In the genomic region with DNA sequence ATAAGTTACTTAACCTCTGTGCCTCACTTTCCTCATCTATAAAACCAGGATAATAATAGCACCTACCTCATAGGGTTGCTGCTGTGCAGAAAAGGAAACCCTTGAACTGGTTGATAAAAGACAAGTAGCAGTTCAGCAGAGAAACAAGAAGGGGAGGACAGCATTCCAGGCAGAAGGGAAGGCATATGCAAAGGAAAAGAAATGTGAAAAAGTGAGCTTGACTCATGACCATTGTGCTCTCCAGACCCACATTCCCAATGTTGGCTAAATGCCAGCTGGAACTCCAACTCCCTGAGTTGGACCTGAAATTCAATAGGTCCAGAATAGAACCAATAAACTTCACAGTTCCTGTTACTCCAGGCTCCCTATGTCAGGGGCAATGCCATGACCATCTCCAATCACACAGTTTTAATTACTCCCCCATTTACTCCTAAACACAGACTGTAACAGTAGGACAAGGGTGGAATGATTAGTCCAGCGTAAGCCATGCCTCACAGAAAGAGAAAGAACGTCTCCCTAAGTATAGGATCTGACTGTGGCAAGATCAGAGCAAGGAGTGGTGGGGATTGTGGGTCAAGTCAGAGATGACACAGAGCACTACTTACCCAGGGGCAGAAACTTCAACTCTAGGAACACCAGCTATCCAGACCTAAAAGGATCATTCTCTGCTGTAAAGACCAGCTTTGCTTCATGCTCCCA, we compare ENCODE assay signal across 17 cellular contexts. TPM values are rescaled to one million over a fixed set of nuclear protein-coding genes. Genes with fewer than 3 reads are reported as not detected.
DNase-seq lines count a peak whose midpoint lies in the region; ATAC-seq and TF ChIP-seq lines count a peak whose summit lies in the region.
"Had no signal": no experiment of that assay in that cellular context is flagged by ENCODE, and none has a peak within 500 bp of the region (broad histone marks: within the 10 kb centered on the region; RNA-seq: fewer than 3 reads in every experiment).

No MANE protein-coding gene starts in this region.

- peaks cover 12% of the 10 kb centered on the region for H3K9me1 ChIP-seq in IMR-90 (ENCODE audit: insufficient read depth, low read length)

- CTCF ChIA-PET in IMR-90 (lab: Yijun Ruan, JAX) = interaction anchor here (0.5 kb wide), 1 partner anchor 51 kb away, joined by 4 read pairs; no protein-coding TSS in a partner anchor

- intact Hi-C loops in IMR-90 (cut with micrococcal nuclease) = no loop called here

- POLR2A ChIA-PET in IMR-90 (lab: Charles Lee; ENCODE audit: unreplicated experiment) = no interaction called here

- no peaks in the 10 kb centered on the region for H3K27me3 ChIP-seq in IMR-90 (ENCODE audit: control insufficient read depth, insufficient read depth, low read length)
- H3K27me3 ChIP-seq: spleen, uterus had no signal

- no peak overlapping the region for H4K5ac ChIP-seq in IMR-90 (ENCODE audit: low read depth, low read length)

- peaks cover 3% of the 10 kb centered on the region; the same call in 1 of the 2 replicates for H3K4me1 ChIP-seq in IMR-90 (ENCODE audit: control insufficient read depth, insufficient read depth, low read length)
- H3K4me1 ChIP-seq: uterus had no signal

- TF ChIP-seq CTCF in IMR-90 (conservative IDR thresholded peaks at IDR 0.05; ENCODE audit: low read depth, low read length) = no peak

- DNase-seq in AG08396 (ENCODE audit: low spot score) (peak; percentile 27), IMR-90 (peak; percentile 72), dermis blood vessel endothelial cell (peak; percentile 83), kidney glomerular epithelial cell (lab: John Stamatoyannopoulos, UW) (peak; percentile 20), CD1c-positive myeloid dendritic cell (ENCODE audit: extremely low spot score) (no peak)
- DNase-seq in effector CD4-positive, alpha-beta T cell = no peak
- no peak for DNase-seq in activated T-cell treated with anti-CD3 and anti-CD28 coated beads, Interleukin-2, amount 50 U/mL, for 48 hours
- no peak for DNase-seq in stimulated activated effector memory CD8-positive, alpha-beta T cell treated with anti-CD3 and anti-CD28 coated beads, Interleukin-12 subunit alpha, Interleukin-12 subunit beta, amount 100 ng/mL, for 72 hours (ENCODE audit: low spot score in 2 of 2)
- DNase-seq: activated CD4-positive, alpha-beta T cell treated with anti-CD3 and anti-CD28 coated beads for 36 hours; AML-193; hippocampal formation; NCI-H1105; spleen; uterus had no signal

- H3K18ac ChIP-seq in IMR-90 (ENCODE audit: low read depth, low read length) = no peak overlapping the region

- no peak overlapping the region for H3K4ac ChIP-seq in IMR-90 (ENCODE audit: low read depth, low read length)

- H2BK5ac ChIP-seq in IMR-90 (ENCODE audit: low read depth, low read length, poor library complexity, severe bottlenecking) = no peak overlapping the region

- no peak overlapping the region for H3K56ac ChIP-seq in IMR-90 (ENCODE audit: extremely low read depth, insufficient read depth, low read length)

- H3K23ac ChIP-seq in IMR-90 (ENCODE audit: low read depth, low read length) = 0 out of 2 replicates have a peak overlapping the region, but pooled peaks have one; percentile 31

- no peaks in the 10 kb centered on the region for H3K36me3 ChIP-seq in IMR-90 (ENCODE audit: control insufficient read depth, insufficient read depth, low read length)
- H3K36me3 ChIP-seq: spleen, uterus had no signal

- TF ChIP-seq RAD21 in IMR-90 (IDR thresholded peaks at IDR 0.05; ENCODE audit: low read length) = no peak

- H4K8ac ChIP-seq in IMR-90 (ENCODE audit: low read depth in 2 of 2, low read length in 2 of 2) = no peak overlapping the region; a peak in 1 of 4 replicates

- H4K20me1 ChIP-seq in IMR-90 (ENCODE audit: insufficient read depth, low read length) = peaks cover 14% of the 10 kb centered on the region; the same call in 1 of the 2 replicates

- no peak overlapping the region for H2AFZ ChIP-seq in IMR-90 (replicated peaks; ENCODE audit: low read length, poor library complexity)

- no peak overlapping the region for H2BK120ac ChIP-seq in IMR-90 (ENCODE audit: low read depth, low read length)

- H3K4me1 Mint-ChIP-seq in stimulated activated effector memory CD8-positive, alpha-beta T cell treated with anti-CD3 and anti-CD28 coated beads, Interleukin-12 subunit alpha, Interleukin-12 subunit beta, amount 100 ng/mL, for 72 hours = peaks cover 31% of the 10 kb centered on the region

- in situ Hi-C loops in IMR-90 (cut with MboI; ENCODE audit: low sequenced_read_pairs) = no loop called here

- H3K4me3 ChIP-seq in IMR-90 (ENCODE audit: insufficient read depth, low read depth, low read length) = no peak overlapping the region
- H3K4me3 ChIP-seq: SK-N-MC, spleen, uterus had no signal

- H3K9me3 Mint-ChIP-seq in stimulated activated effector memory CD8-positive, alpha-beta T cell treated with anti-CD3 and anti-CD28 coated beads, Interleukin-12 subunit alpha, Interleukin-12 subunit beta, amount 100 ng/mL, for 72 hours = no peaks in the 10 kb centered on the region
- H3K9me3 Mint-ChIP-seq: activated T-helper 1 cell treated with anti-CD3 and anti-CD28 coated beads, Interleukin-12 subunit alpha, Interleukin-12 subunit beta, Interleukin-2, Interleukin-4 antibody, amounts not matched to agents 30 ng/mL and 10 ng/mL and 1 ng/mL, durations not matched to agents 14 hours and 24 hours and 36 hours; central memory CD8-positive, alpha-beta T cell had no signal

- H3K4me3 Mint-ChIP-seq in stimulated activated effector memory CD8-positive, alpha-beta T cell treated with anti-CD3 and anti-CD28 coated beads, Interleukin-12 subunit alpha, Interleukin-12 subunit beta, amount 100 ng/mL, for 72 hours = no peak overlapping the region
- H3K4me3 Mint-ChIP-seq: activated CD4-positive, alpha-beta T cell treated with anti-CD3 and anti-CD28 coated beads for 36 hours; activated T-helper 1 cell treated with anti-CD3 and anti-CD28 coated beads, Interleukin-12 subunit alpha, Interleukin-12 subunit beta, Interleukin-2, Interleukin-4 antibody, amounts not matched to agents 30 ng/mL and 10 ng/mL and 1 ng/mL, durations not matched to agents 14 hours and 24 hours and 36 hours; central memory CD8-positive, alpha-beta T cell had no signal

- dilution Hi-C loops in IMR-90 (cut with HindIII; ENCODE audit: low sequenced_read_pairs, unreplicated experiment) = no loop called here

- no peak overlapping the region; the same call in 1 of the 2 replicates for H2AK5ac ChIP-seq in IMR-90 (ENCODE audit: low read depth, low read length)

- H3K27ac Mint-ChIP-seq in stimulated activated effector memory CD8-positive, alpha-beta T cell treated with anti-CD3 and anti-CD28 coated beads, Interleukin-12 subunit alpha, Interleukin-12 subunit beta, amount 100 ng/mL, for 72 hours = no peak overlapping the region
- H3K27ac Mint-ChIP-seq: activated CD4-positive, alpha-beta T cell treated with anti-CD3 and anti-CD28 coated beads for 36 hours; activated T-helper 1 cell treated with anti-CD3 and anti-CD28 coated beads, Interleukin-12 subunit alpha, Interleukin-12 subunit beta, Interleukin-2, Interleukin-4 antibody, amounts not matched to agents 30 ng/mL and 10 ng/mL and 1 ng/mL, durations not matched to agents 14 hours and 24 hours and 36 hours had no signal

- H2BK20ac ChIP-seq in IMR-90 (ENCODE audit: low read depth, low read length) = no peak overlapping the region

- peak overlapping the region; percentile 12; the same call in 1 of the 2 replicates for H3K14ac ChIP-seq in IMR-90 (replicated peaks; ENCODE audit: low read depth, low read length)

- H3K36me3 Mint-ChIP-seq in stimulated activated effector memory CD8-positive, alpha-beta T cell treated with anti-CD3 and anti-CD28 coated beads, Interleukin-12 subunit alpha, Interleukin-12 subunit beta, amount 100 ng/mL, for 72 hours = peaks cover 6% of the 10 kb centered on the region

- H3K27ac ChIP-seq in IMR-90 (ENCODE audit: insufficient read depth, low read length) = no peak overlapping the region
- H3K27ac ChIP-seq: SK-N-MC, spleen, uterus had no signal

- no peak overlapping the region for H2AK9ac ChIP-seq in IMR-90 (replicated peaks; ENCODE audit: low read depth, low read length, poor library complexity)

- no peak overlapping the region for H4K91ac ChIP-seq in IMR-90 (ENCODE audit: insufficient read depth, low read depth, low read length)

- H3K9ac ChIP-seq in IMR-90 (ENCODE audit: low read depth, low read length) = no peak overlapping the region

- peaks cover 27 to 69% of the 10 kb centered on the region in 2 experiments for H3K79me1 ChIP-seq in IMR-90 (ENCODE audit: low read depth in 1 of 2, low read length in 2 of 2)

- no CpG with 5 or more reads among the region's 2 CpGs for WGBS in IMR-90 (ENCODE audit: extremely low coverage in 2 of 2, insufficient read length in 1 of 2), 2 experiments

- no peak overlapping the region for H2BK15ac ChIP-seq in IMR-90 (ENCODE audit: low read depth, low read length)

- BruUV-seq in IMR-90 (replicated peaks; lab: Mats Ljungman, UMichigan) = no TSS peak

- no peaks in the 10 kb centered on the region for H3K9me3 ChIP-seq in IMR-90 (ENCODE audit: control insufficient read depth, insufficient read depth, low read length)
- H3K9me3 ChIP-seq: spleen, uterus had no signal

- TF ChIP-seq POLR2A in IMR-90 (IDR thresholded peaks at IDR 0.05; ENCODE audit: low read depth, low read length) = no peak

- ATAC-seq in IMR-90 (ENCODE audit: low read depth) = peak; percentile 73
- no peak for ATAC-seq in stimulated activated effector memory CD8-positive, alpha-beta T cell treated with anti-CD3 and anti-CD28 coated beads, Interleukin-12 subunit alpha, Interleukin-12 subunit beta, amount 100 ng/mL, for 72 hours
- ATAC-seq: activated CD4-positive, alpha-beta T cell treated with anti-CD3 and anti-CD28 coated beads for 36 hours had no signal

- no peak overlapping the region for H3K4me2 ChIP-seq in IMR-90 (ENCODE audit: low read depth, low read length)

TF ChIP-seq in IMR-90, 13 proteins besides CTCF, POLR2A, EP300 and RAD21:
- TF ChIP-seq MXI1 (IDR thresholded peaks at IDR 0.05; ENCODE audit: borderline replicate concordance, low read depth, low read length) (no peak), CHD1 (IDR thresholded peaks at IDR 0.05; ENCODE audit: low read depth, low read length) (no peak), NFE2L2 (IDR thresholded peaks at IDR 0.05; ENCODE audit: low read depth, low read length) (no peak), RCOR1 (IDR thresholded peaks at IDR 0.05; ENCODE audit: insufficient replicate concordance, low read length) (no peak), BHLHE40 (IDR thresholded peaks at IDR 0.05; ENCODE audit: low read depth, low read length) (no peak), MAZ (IDR thresholded peaks at IDR 0.05; ENCODE audit: borderline replicate concordance, low read depth, low read length) (no peak)

RNA-seq across cellular contexts. Expression of a gene that starts 26.9 kb away (rescaled TPM):
- total RNA-seq in IMR-90 (2012; rRNA removed) (48.2 and 53.0 TPM in 2 replicates), dermis blood vessel endothelial cell (35.6 and 50.8 TPM in 2 replicates)
- polyA plus RNA-seq in IMR-90 (2012; rRNA removed) = 10.2 and 11.3 TPM in 2 replicates
- 28.4 and 59.3 TPM in 2 replicates for polyA plus RNA-seq in IMR-90 (2012; cell fraction: cytosol; rRNA removed)
- polyA plus RNA-seq in IMR-90 (2012; cell fraction: nucleus; rRNA removed; ENCODE audit: low replicate concordance) = 7.2 and 21.3 TPM in 2 replicates

Comparison
In these comparisons a context has a peak if more than half of its experiments do, and no peak if none do; other contexts are left out.
1. DNase-seq: peak in AG08396 (single experiment), IMR-90 (single experiment), dermis blood vessel endothelial cell (single experiment) and kidney glomerular epithelial cell (single experiment); none in effector CD4-positive, alpha-beta T cell (single experiment), activated T-cell treated with anti-CD3 and anti-CD28 coated beads, Interleukin-2, amount 50 U/mL, for 48 hours (0 of 2), stimulated activated effector memory CD8-positive, alpha-beta T cell treated with anti-CD3 and anti-CD28 coated beads, Interleukin-12 subunit alpha, Interleukin-12 subunit beta, amount 100 ng/mL, for 72 hours (0 of 2) and CD1c-positive myeloid dendritic cell (single experiment).